ENCODE assay signal across 26 cellular contexts in genomic region chr4:121582296-121582695, GRCh38.
"Had no signal": no experiment of that assay in that cellular context is flagged by ENCODE, and none has a peak within 500 bp of the region (broad histone marks: within the 10 kb centered on the region; RNA-seq: fewer than 3 reads in every experiment).

No MANE protein-coding gene starts in this region.

- H3K4me1 Mint-ChIP-seq: activated B cell treated with CpG ODN at 0.5 μM for 24 hours; activated naive CD4-positive, alpha-beta T cell treated with anti-CD3 and anti-CD28 coated beads, Interleukin-2, amount 50 U/mL, for 24 hours; memory B cell; naive thymus-derived CD8-positive, alpha-beta T cell had no signal

- H3K36me3 ChIP-seq: suprapubic skin, tibial artery had no signal

- H3K4me3 Mint-ChIP-seq: activated B cell treated with CpG ODN at 0.5 μM for 24 hours; activated CD8-positive, alpha-beta memory T cell treated with anti-CD3 and anti-CD28 coated beads, Interleukin-2, amount 10 ng/mL, durations not matched to agents 7 days and 5 days; activated CD8-positive, alpha-beta T cell treated with anti-CD3 and anti-CD28 coated beads, Interleukin-2, amount 10 ng/mL, durations not matched to agents 7 days and 5 days; activated naive CD4-positive, alpha-beta T cell treated with anti-CD3 and anti-CD28 coated beads, Interleukin-2, amount 50 U/mL, for 24 hours; activated naive CD8-positive, alpha-beta T cell treated with anti-CD3 and anti-CD28 coated beads, Interleukin-2, amount 50 U/mL, for 24 hours; central memory CD8-positive, alpha-beta T cell; memory B cell; naive thymus-derived CD8-positive, alpha-beta T cell had no signal

- H3K36me3 Mint-ChIP-seq: activated CD8-positive, alpha-beta memory T cell treated with anti-CD3 and anti-CD28 coated beads, Interleukin-2, amount 10 ng/mL, durations not matched to agents 7 days and 5 days; activated naive CD4-positive, alpha-beta T cell treated with anti-CD3 and anti-CD28 coated beads, Interleukin-2, amount 50 U/mL, for 24 hours; memory B cell; naive thymus-derived CD8-positive, alpha-beta T cell had no signal

- H3K27me3 ChIP-seq: hepatocyte, suprapubic skin, tibial artery had no signal

- H3K27ac Mint-ChIP-seq: activated B cell treated with CpG ODN at 0.5 μM for 24 hours; activated CD8-positive, alpha-beta memory T cell treated with anti-CD3 and anti-CD28 coated beads, Interleukin-2, amount 10 ng/mL, durations not matched to agents 7 days and 5 days; activated CD8-positive, alpha-beta T cell treated with anti-CD3 and anti-CD28 coated beads, Interleukin-2, amount 10 ng/mL, durations not matched to agents 7 days and 5 days; activated naive CD4-positive, alpha-beta T cell treated with anti-CD3 and anti-CD28 coated beads, Interleukin-2, amount 50 U/mL, for 24 hours; activated naive CD8-positive, alpha-beta T cell treated with anti-CD3 and anti-CD28 coated beads, Interleukin-2, amount 50 U/mL, for 24 hours; activated T-helper 2 cell treated with anti-CD3 and anti-CD28 coated beads, Interferon-gamma antibody, Interleukin-2, Interleukin-4, amounts not matched to agents 10 μg/mL and 5 μg/mL and 100 μg/mL, durations not matched to agents 14 hours and 24 hours and 36 hours; memory B cell; naive thymus-derived CD8-positive, alpha-beta T cell had no signal

- H3K27me3 Mint-ChIP-seq: activated B cell treated with CpG ODN at 0.5 μM for 24 hours, memory B cell had no signal

- H3K4me3 ChIP-seq: dorsolateral prefrontal cortex, hepatocyte, suprapubic skin, tibial artery had no signal

- H3K4me1 ChIP-seq: suprapubic skin, tibial artery had no signal

- H3K9me3 ChIP-seq: suprapubic skin, tibial artery had no signal

- H3K9me3 Mint-ChIP-seq: activated B cell treated with CpG ODN at 0.5 μM for 24 hours; activated naive CD4-positive, alpha-beta T cell treated with anti-CD3 and anti-CD28 coated beads, Interleukin-2, amount 50 U/mL, for 24 hours; activated naive CD8-positive, alpha-beta T cell treated with anti-CD3 and anti-CD28 coated beads, Interleukin-2, amount 50 U/mL, for 24 hours; activated T-helper 2 cell treated with anti-CD3 and anti-CD28 coated beads, Interferon-gamma antibody, Interleukin-2, Interleukin-4, amounts not matched to agents 10 μg/mL and 5 μg/mL and 100 μg/mL, durations not matched to agents 14 hours and 24 hours and 36 hours; central memory CD8-positive, alpha-beta T cell; memory B cell had no signal

- ATAC-seq: activated CD8-positive, alpha-beta memory T cell treated with anti-CD3 and anti-CD28 coated beads, Interleukin-2, amount 10 ng/mL, durations not matched to agents 7 days and 5 days; activated CD8-positive, alpha-beta T cell treated with anti-CD3 and anti-CD28 coated beads, Interleukin-2, amount 10 ng/mL, durations not matched to agents 7 days and 5 days; activated naive CD8-positive, alpha-beta T cell treated with anti-CD3 and anti-CD28 coated beads, Interleukin-2, amount 50 U/mL, for 24 hours; left cardiac atrium; naive thymus-derived CD8-positive, alpha-beta T cell; right cardiac atrium had no signal

- H3K27ac ChIP-seq: dorsolateral prefrontal cortex, hepatocyte, suprapubic skin, tibial artery had no signal

- DNase-seq: activated B cell treated with CpG ODN at 0.5 μM for 24 hours; activated CD4-positive, alpha-beta T cell treated with anti-CD3 and anti-CD28 coated beads, Interleukin-2, amount 50 U/mL, for 1 hour; activated CD8-positive, alpha-beta memory T cell treated with anti-CD3 and anti-CD28 coated beads, Interleukin-2, amount 10 ng/mL, durations not matched to agents 7 days and 5 days; activated CD8-positive, alpha-beta T cell treated with anti-CD3 and anti-CD28 coated beads, Interleukin-2, amount 10 ng/mL, durations not matched to agents 7 days and 5 days; activated naive CD8-positive, alpha-beta T cell treated with anti-CD3 and anti-CD28 coated beads, Interleukin-2, amount 50 U/mL, for 24 hours; activated T-cell treated with anti-CD3 and anti-CD28 coated beads, Interleukin-2, amount 50 U/mL, for 48 hours; amygdala; dorsolateral prefrontal cortex; effector memory CD4-positive, alpha-beta T cell; glutamatergic neuron; islet precursor cell; left cardiac atrium; midbrain; naive thymus-derived CD8-positive, alpha-beta T cell; right cardiac atrium; stimulated activated CD4-positive, alpha-beta T cell treated with anti-CD3 and anti-CD28 coated beads, Interleukin-15, amount 100 ng/mL, for 24 hours; stimulated activated CD4-positive, alpha-beta T cell treated with anti-CD3 and anti-CD28 coated beads, Interleukin-2, amount 100 ng/mL, for 24 hours; stimulated activated naive CD4-positive, alpha-beta T cell; T-helper 2 cell; tibial artery had no signal
